In genomic region chr19:49950590-49950948, GRCh38 we compare ENCODE assay signal across 19 cellular contexts. TPM values are rescaled to one million over a fixed set of nuclear protein-coding genes. Genes with fewer than 3 reads are reported as not detected.
DNase-seq lines count a peak whose midpoint lies in the region; ATAC-seq, FAIRE-seq and TF ChIP-seq lines count a peak whose summit lies in the region.
"Had no signal": no experiment of that assay in that cellular context is flagged by ENCODE, and none has a peak within 500 bp of the region (broad histone marks: within the 10 kb centered on the region; RNA-seq: fewer than 3 reads in every experiment).

No MANE protein-coding gene starts in this region.

- no peak for FAIRE-seq in HepG2 (lab: Jason Lieb, UNC)
- FAIRE-seq: GM19239, H1 had no signal

- H3K9ac ChIP-seq in neural progenitor cell, result no peak overlapping the region
- H3K9ac ChIP-seq in HepG2 (ENCODE audit: insufficient read depth, low read depth, low read length), result no peak overlapping the region

- CTCF ChIA-PET in HepG2 (lab: Yijun Ruan, JAX; ENCODE audit: low intra/inter-chr PET ratio, low total read pairs), result no interaction called here

- H3K4me2 ChIP-seq in neural progenitor cell (no peak overlapping the region), HepG2 (ENCODE audit: low read depth, low read length) (no peak overlapping the region)

- H3K27me3 Mint-ChIP-seq in chondrocyte (ENCODE audit: low read depth) (peaks cover 29% of the 10 kb centered on the region), neural progenitor cell (ENCODE audit: insufficient read depth, low read depth) (peaks cover 3% of the 10 kb centered on the region)

- BruUV-seq in HepG2 (replicated peaks; lab: Mats Ljungman, UMichigan), result no TSS peak

- 26% methylated on average over 5 of the region's 5 CpGs for WGBS in HepG2 (ENCODE audit: low lambda C conversion rate)

- H3K4me1 ChIP-seq in neural progenitor cell (no peaks in the 10 kb centered on the region), HepG2 (ENCODE audit: insufficient read depth, low read length) (peaks cover 40% of the 10 kb centered on the region)
- H3K4me1 ChIP-seq: HAP-1 had no signal

- intact Hi-C loops in HepG2 (cut with micrococcal nuclease; ENCODE audit: unreplicated experiment), result no loop called here

- TF ChIP-seq EP300 in HepG2 (IDR thresholded peaks at IDR 0.05; ENCODE audit: low read depth in 2 of 2, low read length in 2 of 2) (no peak), HepG2 (CRISPR knock-in tag; IDR thresholded peaks at IDR 0.05; ENCODE audit: borderline replicate concordance) (no peak)

- H3K27ac ChIP-seq in neural progenitor cell (no peak overlapping the region), HepG2 (ENCODE audit: extremely low read length, insufficient read depth, low read length) (no peak overlapping the region)
- H3K27ac ChIP-seq: 22Rv1 had no signal

- H3K36me3 Mint-ChIP-seq in chondrocyte (ENCODE audit: low read depth) (no peaks in the 10 kb centered on the region), neural progenitor cell (no peaks in the 10 kb centered on the region)
- H3K36me3 Mint-ChIP-seq: CD8-positive, alpha-beta memory T cell had no signal

- no peaks in the 10 kb centered on the region for H3F3A ChIP-seq in neural progenitor cell (ENCODE audit: low read depth)

- no peak overlapping the region for H3K4me3 ChIP-seq in neural progenitor cell
- no peak overlapping the region for H3K4me3 ChIP-seq in HepG2 (replicated peaks in 1 of 3; ENCODE audit: insufficient read depth in 1 of 3, low read depth in 2 of 3, low read length in 3 of 3)
- H3K4me3 ChIP-seq: HAP-1 had no signal

- in situ Hi-C loops in HepG2 (cut with HindIII; ENCODE audit: extremely low pct_ligation_motif_present, low pct_unique_long_range_greater_than_20kb), result no loop called here

- DNase-seq in activated effector memory CD4-positive, alpha-beta T cell treated with anti-CD3 and anti-CD28 coated beads, Interleukin-2, amount 50 U/mL, for 16 hours, result peak; percentile 2
- DNase-seq in activated effector memory CD4-positive, alpha-beta T cell treated with Interleukin-2 at 50 U/mL for 16 hours, result no peak
- DNase-seq in chondrocyte (ENCODE audit: low spot score), result peak; percentile 35
- DNase-seq in neural progenitor cell (ENCODE audit: low spot score), result no peak
- no peak for DNase-seq in GM19240 (ENCODE audit: insufficient read length, low spot score)
- DNase-seq in cerebellar cortex (ENCODE audit: low spot score), result no peak
- no peak for DNase-seq in HepG2 (ENCODE audit: low spot score)
- DNase-seq: Caco-2; CD8-positive, alpha-beta memory T cell; DMS53; GF-D8; HFFc6 had no signal

- no peaks in the 10 kb centered on the region for H3K36me3 ChIP-seq in neural progenitor cell
- no peaks in the 10 kb centered on the region for H3K36me3 ChIP-seq in HepG2 (replicated peaks in 1 of 2; ENCODE audit: control insufficient read depth in 1 of 2, insufficient read depth in 2 of 2, low read length in 2 of 2)
- H3K36me3 ChIP-seq: HAP-1 had no signal

- H3K4me1 Mint-ChIP-seq in chondrocyte (ENCODE audit: low read depth) (peaks cover 7% of the 10 kb centered on the region), neural progenitor cell (peaks cover 26% of the 10 kb centered on the region)
- H3K4me1 Mint-ChIP-seq: CD8-positive, alpha-beta memory T cell had no signal

- H3K27me3 ChIP-seq in neural progenitor cell (no peaks in the 10 kb centered on the region), HepG2 (ENCODE audit: control insufficient read depth in 1 of 2, insufficient read depth in 2 of 2, low read length in 2 of 2) (peaks cover 0 to 32% of the 10 kb centered on the region in 2 experiments; a peak in 3 of 5 replicates)

- H3K79me2 ChIP-seq in neural progenitor cell (ENCODE audit: low read depth) (no peaks in the 10 kb centered on the region), HepG2 (ENCODE audit: insufficient read depth, low read length) (no peaks in the 10 kb centered on the region)

- H3K4me3 Mint-ChIP-seq in chondrocyte (ENCODE audit: unreplicated experiment), result no peak overlapping the region
- no peak overlapping the region for H3K4me3 Mint-ChIP-seq in neural progenitor cell
- H3K4me3 Mint-ChIP-seq: CD8-positive, alpha-beta memory T cell; HFFc6 had no signal

- H4K20me1 ChIP-seq in neural progenitor cell (ENCODE audit: low read depth) (no peaks in the 10 kb centered on the region), HepG2 (ENCODE audit: insufficient read depth, low read length) (no peaks in the 10 kb centered on the region)

- H3K27ac Mint-ChIP-seq in chondrocyte (ENCODE audit: unreplicated experiment) (no peak overlapping the region), neural progenitor cell (peak overlapping the region; percentile 51)
- H3K27ac Mint-ChIP-seq: CD8-positive, alpha-beta memory T cell; HFFc6 had no signal

- no peak for TF ChIP-seq POLR2A in HepG2 (IDR thresholded peaks at IDR 0.05; ENCODE audit: insufficient read depth in 1 of 2, low read depth in 2 of 2, low read length in 2 of 2)

- TF ChIP-seq CTCF in chondrocyte (IDR thresholded peaks at IDR 0.05) (no peak), neural progenitor cell (IDR thresholded peaks at IDR 0.05) (no peak), HepG2 (CRISPR knock-in tag; IDR thresholded peaks at IDR 0.05) (no peak)

- no peaks in the 10 kb centered on the region for H3K9me3 Mint-ChIP-seq in chondrocyte (ENCODE audit: low read depth)
- no peaks in the 10 kb centered on the region for H3K9me3 Mint-ChIP-seq in neural progenitor cell
- H3K9me3 Mint-ChIP-seq: HFFc6 had no signal

- H2AFZ ChIP-seq in neural progenitor cell (replicated peaks), result no peak overlapping the region
- H2AFZ ChIP-seq in HepG2 (ENCODE audit: low read length), result no peak overlapping the region

- POLR2A ChIA-PET in HepG2 (lab: Yijun Ruan, JAX), result no interaction called here

- TF ChIP-seq RAD21 in HepG2 (CRISPR knock-in tag; IDR thresholded peaks at IDR 0.05), result no peak

- no peaks in the 10 kb centered on the region for H3K9me3 ChIP-seq in neural progenitor cell (ENCODE audit: low read depth)
- no peaks in the 10 kb centered on the region for H3K9me3 ChIP-seq in HepG2 (ENCODE audit: low read length)
- H3K9me3 ChIP-seq: Caco-2 had no signal

- ATAC-seq in HepG2, result no peak

RNA-seq across cellular contexts. Expression of gene SIGLEC11, which starts 10.4 kb away (rescaled TPM):
- total RNA-seq in chondrocyte, result not detected in 3 replicates
- total RNA-seq in neural progenitor cell (ENCODE audit: low replicate concordance), result not detected in 2 replicates
- not detected in 2 replicates for total RNA-seq in HepG2 (2016; rRNA removed; fragmentation: Illumina TruSeq; extraction: Trizol)
- total RNA-seq in HepG2 (2016; cell fraction: cytosol; rRNA removed; fragmentation: Illumina TruSeq; extraction: Trizol; ENCODE audit: low read depth), result not detected in 2 replicates
- total RNA-seq in HepG2 (2016; cell fraction: insoluble cytoplasmic fraction; rRNA removed; fragmentation: Illumina TruSeq; extraction: Trizol), result not detected in 2 replicates
- total RNA-seq in HepG2 (2016; cell fraction: membrane; rRNA removed; fragmentation: Illumina TruSeq; extraction: Trizol), result not detected in 2 replicates
- total RNA-seq in HepG2 (2016; cell fraction: nucleus; rRNA removed; fragmentation: Illumina TruSeq; extraction: Trizol), result not detected in 2 replicates
- polyA plus RNA-seq in HepG2 (2011; rRNA removed), result not detected in 2 replicates
- polyA plus RNA-seq in HepG2 (2011; cell fraction: cytosol; rRNA removed), result not detected in 2 replicates
- polyA plus RNA-seq in HepG2 (2011; cell fraction: nucleus; rRNA removed), result not detected in 2 replicates
- polyA plus RNA-seq in HepG2 (2012), result not detected in 2 replicates
- not detected in 2 replicates for polyA plus RNA-seq in HepG2 (2016; cell fraction: cytosol; fragmentation: Illumina TruSeq; extraction: Trizol; ENCODE audit: low read depth)
- polyA plus RNA-seq in HepG2 (2016; cell fraction: insoluble cytoplasmic fraction; fragmentation: Illumina TruSeq; extraction: Trizol; ENCODE audit: low read depth), result not detected in 2 replicates
- polyA plus RNA-seq in HepG2 (2016; cell fraction: membrane; fragmentation: Illumina TruSeq; extraction: Trizol; ENCODE audit: low read depth), result not detected in 2 replicates
- not detected in 2 replicates for polyA plus RNA-seq in HepG2 (2016; cell fraction: nucleus; fragmentation: Illumina TruSeq; extraction: Trizol; ENCODE audit: insufficient read depth, low read depth)
- not detected in 2 replicates for polyA minus RNA-seq in HepG2 (2011; rRNA and poly(A)+ RNA removed; ENCODE audit: low replicate concordance)
- not detected in 2 replicates for polyA minus RNA-seq in HepG2 (2011; cell fraction: cytosol; rRNA and poly(A)+ RNA removed)
- not detected in 2 replicates for polyA minus RNA-seq in HepG2 (2011; cell fraction: nucleus; rRNA and poly(A)+ RNA removed)
- total RNA-seq: A673; Caco-2; CD8-positive, alpha-beta memory T cell; H1; HFFc6; HT1080 had no signal
- polyA plus RNA-seq: BJ; CD8-positive, alpha-beta memory T cell had no signal

RNA-seq across cellular contexts. Expression of gene NUP62, which starts 21.3 kb away (rescaled TPM):
- 41.0 to 50.5 TPM (median 44.7 TPM) in 3 replicates for total RNA-seq in chondrocyte
- total RNA-seq in neural progenitor cell (ENCODE audit: low replicate concordance), result 48.2 and 83.8 TPM in 2 replicates
- 41.5 and 42.1 TPM in 2 replicates for total RNA-seq in HepG2 (2016; rRNA removed; fragmentation: Illumina TruSeq; extraction: Trizol)
- 8.4 TPM in 2 replicates for total RNA-seq in HepG2 (2016; cell fraction: cytosol; rRNA removed; fragmentation: Illumina TruSeq; extraction: Trizol; ENCODE audit: low read depth)
- 36.6 and 41.1 TPM in 2 replicates for total RNA-seq in HepG2 (2016; cell fraction: insoluble cytoplasmic fraction; rRNA removed; fragmentation: Illumina TruSeq; extraction: Trizol)
- total RNA-seq in HepG2 (2016; cell fraction: membrane; rRNA removed; fragmentation: Illumina TruSeq; extraction: Trizol), result 28.0 TPM in 2 replicates
- 19.5 and 21.5 TPM in 2 replicates for total RNA-seq in HepG2 (2016; cell fraction: nucleus; rRNA removed; fragmentation: Illumina TruSeq; extraction: Trizol)
- 15.4 and 16.5 TPM in 2 replicates for polyA plus RNA-seq in HepG2 (2011; rRNA removed)
- 9.8 and 11.5 TPM in 2 replicates for polyA plus RNA-seq in HepG2 (2011; cell fraction: cytosol; rRNA removed)
- polyA plus RNA-seq in HepG2 (2011; cell fraction: nucleus; rRNA removed), result 18.0 and 18.7 TPM in 2 replicates
- 24.2 and 25.4 TPM in 2 replicates for polyA plus RNA-seq in HepG2 (2012)
- 4.2 and 4.3 TPM in 2 replicates for polyA plus RNA-seq in HepG2 (2016; cell fraction: cytosol; fragmentation: Illumina TruSeq; extraction: Trizol; ENCODE audit: low read depth)
- polyA plus RNA-seq in HepG2 (2016; cell fraction: insoluble cytoplasmic fraction; fragmentation: Illumina TruSeq; extraction: Trizol; ENCODE audit: low read depth), result 40.3 and 48.5 TPM in 2 replicates
- 12.2 and 12.4 TPM in 2 replicates for polyA plus RNA-seq in HepG2 (2016; cell fraction: membrane; fragmentation: Illumina TruSeq; extraction: Trizol; ENCODE audit: low read depth)
- polyA plus RNA-seq in HepG2 (2016; cell fraction: nucleus; fragmentation: Illumina TruSeq; extraction: Trizol; ENCODE audit: insufficient read depth, low read depth), result 48.6 and 52.6 TPM in 2 replicates
- polyA minus RNA-seq in HepG2 (2011; rRNA and poly(A)+ RNA removed; ENCODE audit: low replicate concordance), result 14.5 and 30.4 TPM in 2 replicates
- polyA minus RNA-seq in HepG2 (2011; cell fraction: cytosol; rRNA and poly(A)+ RNA removed), result 9.9 and 10.3 TPM in 2 replicates
- polyA minus RNA-seq in HepG2 (2011; cell fraction: nucleus; rRNA and poly(A)+ RNA removed), result 7.8 and 8.9 TPM in 2 replicates

RNA-seq across cellular contexts. Expression of gene ATF5, which starts 21.6 kb away (rescaled TPM):
- total RNA-seq in chondrocyte (16.7 to 53.4 TPM (median 53.3 TPM) in 3 replicates), neural progenitor cell (ENCODE audit: low replicate concordance) (1.6 and 10.6 TPM in 2 replicates), HepG2 (2016; rRNA removed; fragmentation: Illumina TruSeq; extraction: Trizol) (9.7 and 10.3 TPM in 2 replicates)
- 6.1 and 6.2 TPM in 2 replicates for total RNA-seq in HepG2 (2016; cell fraction: cytosol; rRNA removed; fragmentation: Illumina TruSeq; extraction: Trizol; ENCODE audit: low read depth)
- total RNA-seq in HepG2 (2016; cell fraction: insoluble cytoplasmic fraction; rRNA removed; fragmentation: Illumina TruSeq; extraction: Trizol), result 7.9 and 10.5 TPM in 2 replicates
- 12.6 and 12.7 TPM in 2 replicates for total RNA-seq in HepG2 (2016; cell fraction: membrane; rRNA removed; fragmentation: Illumina TruSeq; extraction: Trizol)
- 4.6 and 7.3 TPM in 2 replicates for total RNA-seq in HepG2 (2016; cell fraction: nucleus; rRNA removed; fragmentation: Illumina TruSeq; extraction: Trizol)
- polyA plus RNA-seq in HepG2 (2011; rRNA removed), result 4.9 and 5.2 TPM in 2 replicates
- polyA plus RNA-seq in HepG2 (2011; cell fraction: cytosol; rRNA removed), result 2.7 and 3.7 TPM in 2 replicates
- polyA plus RNA-seq in HepG2 (2011; cell fraction: nucleus; rRNA removed), result 10.1 and 14.5 TPM in 2 replicates
- polyA plus RNA-seq in HepG2 (2012), result 9.9 and 10.1 TPM in 2 replicates
- polyA plus RNA-seq in HepG2 (2016; cell fraction: cytosol; fragmentation: Illumina TruSeq; extraction: Trizol; ENCODE audit: low read depth), result 16.0 and 17.0 TPM in 2 replicates
- 24.8 and 28.5 TPM in 2 replicates for polyA plus RNA-seq in HepG2 (2016; cell fraction: insoluble cytoplasmic fraction; fragmentation: Illumina TruSeq; extraction: Trizol; ENCODE audit: low read depth)
- polyA plus RNA-seq in HepG2 (2016; cell fraction: membrane; fragmentation: Illumina TruSeq; extraction: Trizol; ENCODE audit: low read depth), result 25.8 and 30.2 TPM in 2 replicates
- polyA plus RNA-seq in HepG2 (2016; cell fraction: nucleus; fragmentation: Illumina TruSeq; extraction: Trizol; ENCODE audit: insufficient read depth, low read depth), result 25.5 and 26.1 TPM in 2 replicates
- polyA minus RNA-seq in HepG2 (2011; rRNA and poly(A)+ RNA removed; ENCODE audit: low replicate concordance), result 3.5 and 5.9 TPM in 2 replicates
- polyA minus RNA-seq in HepG2 (2011; cell fraction: cytosol; rRNA and poly(A)+ RNA removed), result 2.2 and 2.5 TPM in 2 replicates
- polyA minus RNA-seq in HepG2 (2011; cell fraction: nucleus; rRNA and poly(A)+ RNA removed), result 3.1 and 3.4 TPM in 2 replicates

RNA-seq across cellular contexts. Expression of gene IL4I1, which starts 53.9 kb away (rescaled TPM):
- total RNA-seq in chondrocyte (0.17 TPM in 1 of 3 replicates, not detected in the others), neural progenitor cell (ENCODE audit: low replicate concordance) (0.56 TPM in 1 of 2 replicates, not detected in the other), HepG2 (2016; rRNA removed; fragmentation: Illumina TruSeq; extraction: Trizol) (not detected in 2 replicates)
- not detected in 2 replicates for total RNA-seq in HepG2 (2016; cell fraction: cytosol; rRNA removed; fragmentation: Illumina TruSeq; extraction: Trizol; ENCODE audit: low read depth)
- total RNA-seq in HepG2 (2016; cell fraction: insoluble cytoplasmic fraction; rRNA removed; fragmentation: Illumina TruSeq; extraction: Trizol), result 0.18 and 0.30 TPM in 2 replicates
- total RNA-seq in HepG2 (2016; cell fraction: membrane; rRNA removed; fragmentation: Illumina TruSeq; extraction: Trizol), result not detected in 2 replicates
- total RNA-seq in HepG2 (2016; cell fraction: nucleus; rRNA removed; fragmentation: Illumina TruSeq; extraction: Trizol), result not detected in 2 replicates
- not detected in 2 replicates for polyA plus RNA-seq in HepG2 (2011; rRNA removed)
- 0.08 TPM in 1 of 2 replicates, not detected in the other for polyA plus RNA-seq in HepG2 (2011; cell fraction: cytosol; rRNA removed)
- polyA plus RNA-seq in HepG2 (2011; cell fraction: nucleus; rRNA removed), result 0.16 and 0.28 TPM in 2 replicates
- polyA plus RNA-seq in HepG2 (2012), result 0.50 TPM in 1 of 2 replicates, not detected in the other
- polyA plus RNA-seq in HepG2 (2016; cell fraction: cytosol; fragmentation: Illumina TruSeq; extraction: Trizol; ENCODE audit: low read depth), result 0.29 TPM in 1 of 2 replicates, not detected in the other
- not detected in 2 replicates for polyA plus RNA-seq in HepG2 (2016; cell fraction: insoluble cytoplasmic fraction; fragmentation: Illumina TruSeq; extraction: Trizol; ENCODE audit: low read depth)
- not detected in 2 replicates for polyA plus RNA-seq in HepG2 (2016; cell fraction: membrane; fragmentation: Illumina TruSeq; extraction: Trizol; ENCODE audit: low read depth)
- not detected in 2 replicates for polyA plus RNA-seq in HepG2 (2016; cell fraction: nucleus; fragmentation: Illumina TruSeq; extraction: Trizol; ENCODE audit: insufficient read depth, low read depth)
- polyA minus RNA-seq in HepG2 (2011; rRNA and poly(A)+ RNA removed; ENCODE audit: low replicate concordance), result 0.09 TPM in 1 of 2 replicates, not detected in the other
- polyA minus RNA-seq in HepG2 (2011; cell fraction: cytosol; rRNA and poly(A)+ RNA removed), result not detected in 2 replicates
- not detected in 2 replicates for polyA minus RNA-seq in HepG2 (2011; cell fraction: nucleus; rRNA and poly(A)+ RNA removed)

Comparison
In these comparisons a context has a peak if more than half of its experiments do, and no peak if none do; other contexts are left out.
1. DNase-seq: peak in activated effector memory CD4-positive, alpha-beta T cell treated with anti-CD3 and anti-CD28 coated beads, Interleukin-2, amount 50 U/mL, for 16 hours (single experiment) and chondrocyte (single experiment); none in activated effector memory CD4-positive, alpha-beta T cell treated with Interleukin-2 at 50 U/mL for 16 hours (single experiment), neural progenitor cell (single experiment), GM19240 (single experiment), cerebellar cortex (single experiment) and HepG2 (single experiment).